1 cellular context compared by ENCODE assay signal in the genomic region with DNA sequence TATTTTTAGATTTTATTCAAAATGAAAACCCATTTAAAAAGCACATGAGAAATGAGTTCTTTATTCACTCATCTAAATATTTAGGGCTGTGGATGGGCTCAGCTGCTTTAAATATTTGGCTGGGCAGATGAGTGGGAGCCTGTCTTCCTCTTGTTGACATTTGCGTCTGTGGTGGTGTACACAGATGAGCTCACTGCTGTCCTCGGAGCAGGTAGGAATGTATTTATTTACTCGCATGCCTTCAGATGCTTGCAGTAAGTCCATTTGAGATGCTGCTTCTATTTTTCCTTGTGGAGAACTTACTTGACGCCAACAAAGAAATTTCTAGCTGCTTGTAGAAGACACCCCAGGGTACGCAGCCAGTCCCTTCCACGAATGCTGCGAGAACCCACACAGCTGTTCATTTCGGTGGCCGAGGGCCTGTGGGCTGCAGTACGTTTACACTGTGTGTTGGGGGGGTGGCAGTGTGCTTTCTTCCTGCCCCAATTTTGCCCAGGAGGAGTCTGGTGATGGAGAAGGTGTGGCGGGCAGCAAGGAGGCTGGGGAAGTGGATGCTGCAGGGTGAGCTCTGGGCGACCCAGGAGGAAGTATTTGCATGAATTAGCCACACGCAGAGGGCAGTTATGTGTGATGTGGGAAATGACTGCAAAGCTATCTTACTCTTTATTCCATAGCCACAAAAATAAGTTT.
TF ChIP-seq lines count a peak whose summit lies in the region.

No MANE protein-coding gene starts in this region.

TF ChIP-seq in HepG2, 621 proteins besides CTCF, POLR2A, EP300 and RAD21 (continued from another document):
- TF ChIP-seq ZBED4 (CRISPR knock-in tag; IDR thresholded peaks at IDR 0.05; ENCODE audit: borderline replicate concordance) (no peak), ZFX (CRISPR knock-in tag; IDR thresholded peaks at IDR 0.05; ENCODE audit: low read depth) (no peak), NAIF1 (CRISPR knock-in tag; IDR thresholded peaks at IDR 0.05; ENCODE audit: borderline replicate concordance) (no peak), KLF9 (CRISPR knock-in tag; IDR thresholded peaks at IDR 0.05; ENCODE audit: low read depth) (no peak), RBFOX2 (IDR thresholded peaks at IDR 0.05; ENCODE audit: low read depth, low read length) (no peak), FOXP1 (IDR thresholded peaks at IDR 0.05) (peak; percentile 24; the same call in 1 of the 2 replicates), FOXP1 (CRISPR knock-in tag; IDR thresholded peaks at IDR 0.05) (peak; percentile 91), PRPF4 (IDR thresholded peaks at IDR 0.05; ENCODE audit: low read depth, low read length, poor library complexity, severe bottlenecking) (no peak), FOXP4 (CRISPR knock-in tag; IDR thresholded peaks at IDR 0.05) (peak; percentile 81), TFE3 (CRISPR knock-in tag; IDR thresholded peaks at IDR 0.05) (no peak), MEIS1 (CRISPR knock-in tag; IDR thresholded peaks at IDR 0.05; ENCODE audit: borderline replicate concordance) (no peak), FOXK1 (CRISPR knock-in tag; IDR thresholded peaks at IDR 0.05; ENCODE audit: borderline replicate concordance, low read depth) (0 out of 2 replicates have a peak, but pooled peaks have one; percentile 31), GABPB1 (CRISPR knock-in tag; IDR thresholded peaks at IDR 0.05) (no peak), RFXAP (CRISPR knock-in tag; IDR thresholded peaks at IDR 0.05; ENCODE audit: borderline replicate concordance) (no peak), TAF1 (CRISPR knock-in tag; IDR thresholded peaks at IDR 0.05) (no peak), GATAD2A (CRISPR knock-in tag; IDR thresholded peaks at IDR 0.05) (peak; percentile 44; the same call in 1 of the 2 replicates), ZNF543 (CRISPR knock-in tag; IDR thresholded peaks at IDR 0.05) (no peak), NCOA2 (CRISPR knock-in tag; IDR thresholded peaks at IDR 0.05) (0 out of 2 replicates have a peak, but pooled peaks have one; percentile 30), ZNF331 (CRISPR knock-in tag; IDR thresholded peaks at IDR 0.05) (no peak), ZNF615 (CRISPR knock-in tag; IDR thresholded peaks at IDR 0.05; ENCODE audit: borderline replicate concordance) (no peak), ZNF18 (CRISPR knock-in tag; IDR thresholded peaks at IDR 0.05; ENCODE audit: insufficient replicate concordance) (no peak), PCBP2 (optimal IDR thresholded peaks at IDR 0.05; ENCODE audit: low read depth, low read length, poor library complexity, severe bottlenecking) (no peak), SCMH1 (CRISPR knock-in tag; IDR thresholded peaks at IDR 0.05; ENCODE audit: borderline replicate concordance) (no peak), ATAD3A (CRISPR knock-in tag; IDR thresholded peaks at IDR 0.05) (no peak), MTA1 (CRISPR knock-in tag; IDR thresholded peaks at IDR 0.05; ENCODE audit: borderline replicate concordance) (no peak), FOXA1 (IDR thresholded peaks at IDR 0.05) (no peak), FOXA1 (CRISPR knock-in tag; IDR thresholded peaks at IDR 0.05) (peak; percentile 86), KAT8 (CRISPR knock-in tag; IDR thresholded peaks at IDR 0.05) (no peak), ZNF569 (CRISPR knock-in tag; IDR thresholded peaks at IDR 0.05; ENCODE audit: borderline replicate concordance) (no peak), XRCC5 (optimal IDR thresholded peaks at IDR 0.05; ENCODE audit: low read length) (peak; percentile 40), ZNF431 (CRISPR knock-in tag; IDR thresholded peaks at IDR 0.05; ENCODE audit: borderline replicate concordance, low read depth) (no peak), ZNF597 (CRISPR knock-in tag; IDR thresholded peaks at IDR 0.05) (no peak), ZMAT5 (CRISPR knock-in tag; IDR thresholded peaks at IDR 0.05; ENCODE audit: borderline replicate concordance, low read depth) (no peak), TEAD3 (CRISPR knock-in tag; optimal IDR thresholded peaks at IDR 0.05; ENCODE audit: borderline replicate concordance) (peak; percentile 73)
- TF ChIP-seq, protein P1, sequence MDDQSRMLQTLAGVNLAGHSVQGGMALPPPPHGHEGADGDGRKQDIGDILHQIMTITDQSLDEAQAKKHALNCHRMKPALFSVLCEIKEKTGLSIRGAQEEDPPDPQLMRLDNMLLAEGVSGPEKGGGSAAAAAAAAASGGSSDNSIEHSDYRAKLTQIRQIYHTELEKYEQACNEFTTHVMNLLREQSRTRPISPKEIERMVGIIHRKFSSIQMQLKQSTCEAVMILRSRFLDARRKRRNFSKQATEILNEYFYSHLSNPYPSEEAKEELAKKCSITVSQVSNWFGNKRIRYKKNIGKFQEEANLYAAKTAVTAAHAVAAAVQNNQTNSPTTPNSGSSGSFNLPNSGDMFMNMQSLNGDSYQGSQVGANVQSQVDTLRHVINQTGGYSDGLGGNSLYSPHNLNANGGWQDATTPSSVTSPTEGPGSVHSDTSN (CRISPR knock-in tag; IDR thresholded peaks at IDR 0.05; ENCODE audit: borderline replicate concordance): no peak
- TF ChIP-seq, protein P2, sequence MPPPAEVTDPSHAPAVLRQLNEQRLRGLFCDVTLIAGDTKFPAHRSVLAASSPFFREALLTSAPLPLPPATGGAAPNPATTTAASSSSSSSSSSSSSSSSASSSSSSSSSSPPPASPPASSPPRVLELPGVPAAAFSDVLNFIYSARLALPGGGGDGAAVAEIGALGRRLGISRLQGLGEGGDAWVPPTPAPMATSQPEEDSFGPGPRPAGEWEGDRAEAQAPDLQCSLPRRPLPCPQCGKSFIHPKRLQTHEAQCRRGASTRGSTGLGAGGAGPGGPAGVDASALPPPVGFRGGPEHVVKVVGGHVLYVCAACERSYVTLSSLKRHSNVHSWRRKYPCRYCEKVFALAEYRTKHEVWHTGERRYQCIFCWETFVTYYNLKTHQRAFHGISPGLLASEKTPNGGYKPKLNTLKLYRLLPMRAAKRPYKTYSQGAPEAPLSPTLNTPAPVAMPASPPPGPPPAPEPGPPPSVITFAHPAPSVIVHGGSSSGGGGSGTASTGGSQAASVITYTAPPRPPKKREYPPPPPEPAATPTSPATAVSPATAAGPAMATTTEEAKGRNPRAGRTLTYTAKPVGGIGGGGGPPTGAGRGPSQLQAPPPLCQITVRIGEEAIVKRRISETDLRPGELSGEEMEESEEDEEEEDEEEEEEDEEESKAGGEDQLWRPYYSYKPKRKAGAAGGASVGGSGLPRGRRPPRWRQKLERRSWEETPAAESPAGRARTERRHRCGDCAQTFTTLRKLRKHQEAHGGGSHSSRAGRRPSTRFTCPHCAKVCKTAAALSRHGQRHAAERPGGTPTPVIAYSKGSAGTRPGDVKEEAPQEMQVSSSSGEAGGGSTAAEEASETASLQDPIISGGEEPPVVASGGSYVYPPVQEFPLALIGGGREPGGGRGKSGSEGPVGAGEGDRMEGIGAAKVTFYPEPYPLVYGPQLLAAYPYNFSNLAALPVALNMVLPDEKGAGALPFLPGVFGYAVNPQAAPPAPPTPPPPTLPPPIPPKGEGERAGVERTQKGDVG (CRISPR knock-in tag; IDR thresholded peaks at IDR 0.05; ENCODE audit: borderline replicate concordance): no peak
